Comparison of ENCODE assay signal across 8 cellular contexts in the genomic region with DNA sequence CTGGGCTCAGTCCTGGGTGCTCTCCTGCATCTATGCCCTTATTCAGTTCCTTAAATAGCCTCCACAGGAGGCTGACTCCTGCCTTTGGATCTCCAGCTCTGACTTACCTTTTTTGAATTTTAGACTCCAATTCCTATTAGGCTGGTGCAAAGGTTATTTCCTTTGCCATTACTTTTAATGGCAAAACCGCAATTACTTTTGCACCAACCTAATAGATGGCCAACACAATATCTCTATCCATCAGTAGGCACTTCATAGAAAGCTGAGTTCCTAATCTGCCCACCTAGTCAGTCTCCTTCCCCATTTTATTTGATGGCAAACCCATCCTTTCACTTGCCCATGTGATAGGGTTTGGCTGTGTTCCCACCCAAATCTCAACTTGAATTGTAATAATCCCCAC.
"Had no signal": no experiment of that assay in that cellular context is flagged by ENCODE, and none has a peak within 500 bp of the region (broad histone marks: within the 10 kb centered on the region; RNA-seq: fewer than 3 reads in every experiment).

No MANE protein-coding gene starts in this region.

- H3K9ac ChIP-seq: GM23248, KMS-11 had no signal

- DNase-seq: GM23248, GOT3, H7 had no signal

- ATAC-seq: HCT116 had no signal

- H3K9me3 ChIP-seq: HAP-1 had no signal

- H2AFZ ChIP-seq: GM23248 had no signal

- H3K4me1 ChIP-seq: HAP-1 had no signal

- H3K4me2 ChIP-seq: KMS-11 had no signal

- H3K4me3 Mint-ChIP-seq: IgD-negative memory B cell had no signal

- H3K36me3 ChIP-seq: HAP-1 had no signal

- H3K4me3 ChIP-seq: GM23248, HAP-1 had no signal

- H3K27ac Mint-ChIP-seq: IgD-negative memory B cell had no signal

- FAIRE-seq: HTR-8/SVneo had no signal

- H3K27ac ChIP-seq: GM23248, KMS-11 had no signal
